8 cellular contexts compared by ENCODE assay signal in the genomic region with DNA sequence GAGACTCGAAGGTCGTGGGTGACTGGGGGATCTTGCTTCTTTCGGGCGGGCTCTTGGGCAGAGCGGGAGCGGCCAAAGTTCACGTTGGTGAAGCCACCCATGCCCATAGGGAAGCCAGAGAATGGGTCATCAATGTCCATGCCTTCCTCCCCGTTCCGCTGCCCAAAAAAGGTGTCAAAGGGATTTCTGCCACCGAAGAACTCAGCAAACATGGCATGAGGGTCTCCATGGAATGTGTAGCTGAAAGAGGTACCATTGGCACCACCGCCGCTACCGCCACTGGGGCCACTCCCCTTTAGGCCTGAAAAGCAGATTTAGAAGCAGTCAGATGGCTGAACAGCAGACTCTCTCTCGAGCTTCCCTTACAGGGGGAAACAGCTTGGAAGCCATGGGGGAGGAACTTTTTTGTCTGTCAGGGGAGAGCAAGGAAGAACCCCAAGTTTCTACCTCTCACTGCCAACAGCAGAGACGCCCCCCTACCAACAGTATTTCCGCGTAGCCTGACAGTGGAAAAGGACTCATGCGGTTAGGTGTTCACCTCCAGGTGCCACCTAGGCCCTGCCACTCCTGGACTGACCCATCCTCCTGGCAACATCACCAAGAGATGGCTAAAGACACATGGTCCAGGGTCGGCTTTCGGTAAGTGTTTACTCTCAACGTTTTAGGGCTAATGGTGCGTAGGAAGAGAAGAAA. TPM values are rescaled to one million over a fixed set of nuclear protein-coding genes. Genes with fewer than 3 reads are reported as not detected.
DNase-seq lines count a peak whose midpoint lies in the region; ATAC-seq and TF ChIP-seq lines count a peak whose summit lies in the region.

No MANE protein-coding gene starts in this region.

- H3K27me3 ChIP-seq in heart left ventricle (no peaks in the 10 kb centered on the region), adipocyte (replicated peaks; ENCODE audit: control insufficient read depth, insufficient read depth, low read length) (no peaks in the 10 kb centered on the region), layer of hippocampus (ENCODE audit: control insufficient read depth, insufficient read depth, low read length) (no peaks in the 10 kb centered on the region), thymus (ENCODE audit: control insufficient read depth, insufficient read depth) (no peaks in the 10 kb centered on the region)

- TF ChIP-seq CTCF in heart left ventricle (IDR thresholded peaks at IDR 0.05), result no peak

- H3K4me3 ChIP-seq in heart left ventricle (peak overlapping the region; percentile 66 to 100 (median 88)), adipocyte (ENCODE audit: low read length) (peak overlapping the region; percentile 84), thymus (ENCODE audit: low read length) (peak overlapping the region; percentile 70)

- no peak for TF ChIP-seq POLR2A in heart left ventricle (IDR thresholded peaks at IDR 0.05)

- intact Hi-C loops in heart left ventricle (cut with DNase I), result loop anchor here in 1 of 10 donors (2.0 kb wide), 1 partner anchor 20 kb away; a partner anchor contains a TSS
- intact Hi-C loops in left ventricle myocardium superior (cut with micrococcal nuclease), result no loop called here

- no peak for ATAC-seq in heart left ventricle
- no peak for ATAC-seq in left ventricle myocardium superior
- no peak for ATAC-seq in GM18498 (IDR thresholded peaks at IDR 0.05; ENCODE audit: unreplicated experiment)
- ATAC-seq in HG03439 (IDR thresholded peaks at IDR 0.05; ENCODE audit: unreplicated experiment), result no peak

- H3K9ac ChIP-seq in adipocyte (ENCODE audit: low read length), result peak overlapping the region; percentile 99

- 21 to 24% (median 24%) methylated on average over 22 of the region's 22 CpGs for WGBS in heart left ventricle, 4 donors
- WGBS in thymus, result 44% methylated on average over 22 of the region's 22 CpGs

- DNase-seq in heart left ventricle, result no peak
- no peak for DNase-seq in left ventricle myocardium superior
- no peak for DNase-seq in adipocyte (ENCODE audit: low read depth)
- no peak for DNase-seq in NCI-H1930 (lab: John Stamatoyannopoulos, UW)

- H3K27ac ChIP-seq in heart left ventricle (peak overlapping the region; percentile 96 to 100 (median 100)), layer of hippocampus (ENCODE audit: low read depth, low read length) (peak overlapping the region; percentile 100), thymus (ENCODE audit: low read depth) (no peak overlapping the region)

- H3K36me3 ChIP-seq in heart left ventricle (peaks cover 2 to 38% (median 27%) of the 10 kb centered on the region in 9 donors), adipocyte (ENCODE audit: control insufficient read depth, insufficient read depth, low read length, severe bottlenecking) (peaks cover 30% of the 10 kb centered on the region), thymus (ENCODE audit: control insufficient read depth, insufficient read depth) (peaks cover 26% of the 10 kb centered on the region)

- H3K4me1 ChIP-seq in heart left ventricle (peaks cover 0 to 53% (median 39%) of the 10 kb centered on the region in 12 donors), adipocyte (ENCODE audit: control insufficient read depth, insufficient read depth, low read length) (peaks cover 35% of the 10 kb centered on the region), thymus (ENCODE audit: control insufficient read depth, insufficient read depth, low read length) (peaks cover 25% of the 10 kb centered on the region)

- H3K9me3 ChIP-seq in heart left ventricle (no peaks in the 10 kb centered on the region), adipocyte (ENCODE audit: control insufficient read depth, low read length) (no peaks in the 10 kb centered on the region), thymus (ENCODE audit: control insufficient read depth) (no peaks in the 10 kb centered on the region)

RNA-seq across cellular contexts. Expression of a gene that starts 1.3 kb away (rescaled TPM):
- total RNA-seq in heart left ventricle, result 10 to 100 TPM; 34.7 to 70.6 (median 44.8) TPM
- polyA plus RNA-seq in heart left ventricle, result 10 to 100 TPM; 27.5 to 69.1 TPM
- 47.9 TPM for total RNA-seq in left ventricle myocardium superior
- 65.0 TPM for polyA plus RNA-seq in thymus

RNA-seq across cellular contexts. Expression of a gene that starts 12.5 kb away (rescaled TPM):
- 10 to 100 TPM; 48.1 to 88.4 (median 71.7) TPM for total RNA-seq in heart left ventricle
- polyA plus RNA-seq in heart left ventricle, result 100 to 1,000 TPM in 1 of 2 donors, 10 to 100 TPM in 1; 71.4 to 102 TPM
- total RNA-seq in left ventricle myocardium superior, result 86.4 TPM
- polyA plus RNA-seq in thymus, result 143 TPM

RNA-seq across cellular contexts. Expression of a gene that starts 21.0 kb away (rescaled TPM):
- total RNA-seq in heart left ventricle (10 to 100 TPM; 44.9 to 82.7 (median 49.3) TPM), left ventricle myocardium superior (55.9 TPM)
- polyA plus RNA-seq in heart left ventricle (10 to 100 TPM; 54.9 to 87.4 TPM), thymus (58.5 TPM)

RNA-seq across cellular contexts. Expression of a gene that starts 41.7 kb away (rescaled TPM):
- total RNA-seq in heart left ventricle, result under 1 TPM in 1 of 9 donors, not detected in 8; 0.35 TPM
- under 1 TPM in 1 of 2 donors, not detected in 1; 0.15 TPM for polyA plus RNA-seq in heart left ventricle
- total RNA-seq in left ventricle myocardium superior, result not detected
- polyA plus RNA-seq in thymus, result 0.11 TPM

RNA-seq across cellular contexts. Expression of a gene that starts 55.0 kb away (rescaled TPM):
- total RNA-seq in heart left ventricle, result 1,000 to 10,000 TPM in 1 of 9 donors, 100 to 1,000 TPM in 8; 290 to 1,084 (median 402) TPM
- 1,000 to 10,000 TPM in 1 of 2 donors, 100 to 1,000 TPM in 1; 782 to 1,747 TPM for polyA plus RNA-seq in heart left ventricle
- total RNA-seq in left ventricle myocardium superior, result 546 TPM
- polyA plus RNA-seq in thymus, result 216 TPM
